In the genomic region with DNA sequence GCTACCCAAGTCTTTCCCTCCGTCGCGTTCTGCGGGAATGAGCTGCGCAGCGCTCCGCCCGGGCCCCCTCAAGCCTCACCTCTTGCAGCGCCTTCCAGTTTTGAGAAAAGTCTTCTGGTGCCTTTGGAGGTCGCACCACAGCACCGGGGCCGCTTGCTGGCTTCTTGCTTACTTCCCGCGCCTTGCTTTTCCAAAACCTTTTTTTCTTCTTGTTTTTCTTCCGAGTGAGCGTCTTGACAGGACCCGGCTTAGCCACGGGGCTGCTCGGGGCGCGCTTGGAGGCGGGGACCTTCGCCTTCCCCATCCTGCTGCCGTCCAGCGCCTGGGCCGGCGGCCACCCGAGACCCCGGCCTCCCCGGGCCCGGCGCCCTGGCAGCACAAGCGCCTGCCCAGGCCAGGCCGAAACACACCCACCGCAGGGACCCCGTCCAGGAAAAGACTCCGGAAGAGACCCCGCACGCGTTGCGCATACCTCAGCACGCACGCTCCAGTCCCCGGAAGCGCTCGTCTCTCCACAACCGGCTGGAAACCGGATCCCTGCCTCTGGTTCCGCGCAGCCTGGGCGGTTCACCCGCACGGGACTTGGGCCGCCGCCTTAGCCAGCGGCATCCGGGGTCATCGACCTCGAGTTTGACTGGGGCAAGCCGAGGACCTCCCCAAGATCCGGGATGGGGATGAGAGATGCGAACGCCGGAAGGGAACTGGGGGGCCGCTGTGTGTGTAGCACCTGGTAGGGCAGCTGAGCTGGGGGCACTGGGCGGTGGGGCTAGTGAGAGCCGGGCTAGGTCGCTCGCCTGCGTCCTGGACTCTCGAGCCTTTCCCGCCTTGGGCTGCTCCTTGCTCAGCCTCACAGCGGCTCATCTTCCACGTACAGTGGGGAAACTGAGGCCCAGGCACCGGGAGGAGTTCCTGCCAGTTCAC, we compare ENCODE assay signal across 1 cellular context.
TF ChIP-seq lines count a peak whose summit lies in the region.

A gene with protein sequence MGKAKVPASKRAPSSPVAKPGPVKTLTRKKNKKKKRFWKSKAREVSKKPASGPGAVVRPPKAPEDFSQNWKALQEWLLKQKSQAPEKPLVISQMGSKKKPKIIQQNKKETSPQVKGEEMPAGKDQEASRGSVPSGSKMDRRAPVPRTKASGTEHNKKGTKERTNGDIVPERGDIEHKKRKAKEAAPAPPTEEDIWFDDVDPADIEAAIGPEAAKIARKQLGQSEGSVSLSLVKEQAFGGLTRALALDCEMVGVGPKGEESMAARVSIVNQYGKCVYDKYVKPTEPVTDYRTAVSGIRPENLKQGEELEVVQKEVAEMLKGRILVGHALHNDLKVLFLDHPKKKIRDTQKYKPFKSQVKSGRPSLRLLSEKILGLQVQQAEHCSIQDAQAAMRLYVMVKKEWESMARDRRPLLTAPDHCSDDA (minus strand): TSS at position 470 of the 921 bp plus-strand sequence. CDS start 166 bp downstream, at position 304.

TF ChIP-seq in K562, 482 proteins besides CTCF, POLR2A, EP300 and RAD21 (continued from another document and continues in another):
- TF ChIP-seq, protein P1, sequence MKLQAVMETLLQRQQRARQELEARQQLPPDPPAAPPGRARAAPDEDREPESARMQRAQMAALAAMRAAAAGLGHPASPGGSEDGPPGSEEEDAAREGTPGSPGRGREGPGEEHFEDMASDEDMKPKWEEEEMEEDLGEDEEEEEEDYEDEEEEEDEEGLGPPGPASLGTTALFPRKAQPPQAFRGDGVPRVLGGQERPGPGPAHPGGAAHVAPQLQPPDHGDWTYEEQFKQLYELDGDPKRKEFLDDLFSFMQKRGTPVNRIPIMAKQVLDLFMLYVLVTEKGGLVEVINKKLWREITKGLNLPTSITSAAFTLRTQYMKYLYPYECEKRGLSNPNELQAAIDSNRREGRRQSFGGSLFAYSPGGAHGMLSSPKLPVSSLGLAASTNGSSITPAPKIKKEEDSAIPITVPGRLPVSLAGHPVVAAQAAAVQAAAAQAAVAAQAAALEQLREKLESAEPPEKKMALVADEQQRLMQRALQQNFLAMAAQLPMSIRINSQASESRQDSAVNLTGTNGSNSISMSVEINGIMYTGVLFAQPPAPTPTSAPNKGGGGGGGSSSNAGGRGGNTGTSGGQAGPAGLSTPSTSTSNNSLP (IDR thresholded peaks at IDR 0.05; ENCODE audit: borderline replicate concordance, low read depth, low read length): no peak
- TF ChIP-seq CCNT2 (IDR thresholded peaks at IDR 0.05; ENCODE audit: borderline replicate concordance, extremely low read depth, insufficient read length, low read depth, low read length) (peak; percentile 57), RBM22 (IDR thresholded peaks at IDR 0.05; ENCODE audit: low read depth, low read length, poor library complexity, severe bottlenecking) (peak; percentile 83), ZNF282 (CRISPR knock-in tag; IDR thresholded peaks at IDR 0.05) (no peak), ELF1 (tag; IDR thresholded peaks at IDR 0.05) (peak; percentile 80), BCL6 (CRISPR knock-in tag; IDR thresholded peaks at IDR 0.05) (no peak), STAT6 (CRISPR knock-in tag; IDR thresholded peaks at IDR 0.05) (no peak), TAF7 (tag; IDR thresholded peaks at IDR 0.05) (peak; percentile 90), RFX1 (IDR thresholded peaks at IDR 0.05) (no peak), SMAD3 (CRISPR knock-in tag; conservative IDR thresholded peaks at IDR 0.05) (no peak), ZNF175 (CRISPR knock-in tag; IDR thresholded peaks at IDR 0.05; ENCODE audit: low read depth) (no peak), STAT5A (IDR thresholded peaks at IDR 0.05; ENCODE audit: borderline replicate concordance, low read length) (no peak), PHB2 (IDR thresholded peaks at IDR 0.05; ENCODE audit: low read depth) (no peak), HMG20B (CRISPR knock-in tag; IDR thresholded peaks at IDR 0.05) (no peak), ZFPM2 (CRISPR knock-in tag; IDR thresholded peaks at IDR 0.05) (no peak), NFATC3 (IDR thresholded peaks at IDR 0.05) (peak; percentile 82; the same call in 1 of the 2 replicates), TBP (optimal IDR thresholded peaks at IDR 0.05; ENCODE audit: low read depth, low read length) (peak; percentile 70), PHF21A (IDR thresholded peaks at IDR 0.05; ENCODE audit: borderline replicate concordance, low read depth) (peak; percentile 54; the same call in 1 of the 2 replicates), REST (CRISPR knock-in tag; IDR thresholded peaks at IDR 0.05; ENCODE audit: low read depth) (peak; percentile 39; the same call in 1 of the 2 replicates), SUPT5H (IDR thresholded peaks at IDR 0.05) (peak; percentile 79), KDM5B (IDR thresholded peaks at IDR 0.05; ENCODE audit: insufficient replicate concordance, low read depth, low read length) (peak; percentile 70), PML (IDR thresholded peaks at IDR 0.05; ENCODE audit: low read length) (no peak; the same call in 1 of the 2 replicates), GATAD2A (IDR thresholded peaks at IDR 0.05) (0 out of 2 replicates have a peak, but pooled peaks have one; percentile 24), HMGN3 (IDR thresholded peaks at IDR 0.05; ENCODE audit: borderline replicate concordance, extremely low read depth, insufficient read length, low read depth, low read length) (peak; percentile 95), ASH1L (IDR thresholded peaks at IDR 0.05; ENCODE audit: borderline replicate concordance, low read depth, partially characterized antibody) (no peak), NFRKB (IDR thresholded peaks at IDR 0.05; ENCODE audit: low read depth) (peak; percentile 84), PCBP2 (IDR thresholded peaks at IDR 0.05; ENCODE audit: low read depth, low read length, poor library complexity, severe bottlenecking) (no peak), NFE2L1 (tag; IDR thresholded peaks at IDR 0.05; ENCODE audit: borderline replicate concordance, low read depth) (no peak), NEUROD1 (IDR thresholded peaks at IDR 0.05; ENCODE audit: borderline replicate concordance, low read depth, low read length, partially characterized antibody) (peak; percentile 83), RBM14 (IDR thresholded peaks at IDR 0.05; ENCODE audit: borderline replicate concordance, insufficient read depth, low read depth, low read length) (no peak), TEAD2 (tag; IDR thresholded peaks at IDR 0.05) (no peak), HSF4 (CRISPR knock-in tag; IDR thresholded peaks at IDR 0.05; ENCODE audit: borderline replicate concordance) (no peak), CHD1 (IDR thresholded peaks at IDR 0.05; ENCODE audit: low read length) (no peak), CC2D1A (IDR thresholded peaks at IDR 0.05) (peak; percentile 46; the same call in 1 of the 2 replicates), FOXK1 (CRISPR knock-in tag; IDR thresholded peaks at IDR 0.05; ENCODE audit: borderline replicate concordance) (no peak), HBP1 (CRISPR knock-in tag; IDR thresholded peaks at IDR 0.05) (peak; percentile 47; the same call in 1 of the 2 replicates), CBX3 (IDR thresholded peaks at IDR 0.05; ENCODE audit: borderline replicate concordance in 1 of 2, low read length in 2 of 2) (no peak; a peak in 1 of 3 replicates), NR2F6 (CRISPR knock-in tag; IDR thresholded peaks at IDR 0.05) (no peak)
- TF ChIP-seq, protein P2, sequence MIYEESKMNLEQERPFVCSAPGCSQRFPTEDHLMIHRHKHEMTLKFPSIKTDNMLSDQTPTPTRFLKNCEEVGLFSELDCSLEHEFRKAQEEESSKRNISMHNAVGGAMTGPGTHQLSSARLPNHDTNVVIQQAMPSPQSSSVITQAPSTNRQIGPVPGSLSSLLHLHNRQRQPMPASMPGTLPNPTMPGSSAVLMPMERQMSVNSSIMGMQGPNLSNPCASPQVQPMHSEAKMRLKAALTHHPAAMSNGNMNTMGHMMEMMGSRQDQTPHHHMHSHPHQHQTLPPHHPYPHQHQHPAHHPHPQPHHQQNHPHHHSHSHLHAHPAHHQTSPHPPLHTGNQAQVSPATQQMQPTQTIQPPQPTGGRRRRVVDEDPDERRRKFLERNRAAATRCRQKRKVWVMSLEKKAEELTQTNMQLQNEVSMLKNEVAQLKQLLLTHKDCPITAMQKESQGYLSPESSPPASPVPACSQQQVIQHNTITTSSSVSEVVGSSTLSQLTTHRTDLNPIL (CRISPR knock-in tag; IDR thresholded peaks at IDR 0.05): no peak
- TF ChIP-seq, protein P3, sequence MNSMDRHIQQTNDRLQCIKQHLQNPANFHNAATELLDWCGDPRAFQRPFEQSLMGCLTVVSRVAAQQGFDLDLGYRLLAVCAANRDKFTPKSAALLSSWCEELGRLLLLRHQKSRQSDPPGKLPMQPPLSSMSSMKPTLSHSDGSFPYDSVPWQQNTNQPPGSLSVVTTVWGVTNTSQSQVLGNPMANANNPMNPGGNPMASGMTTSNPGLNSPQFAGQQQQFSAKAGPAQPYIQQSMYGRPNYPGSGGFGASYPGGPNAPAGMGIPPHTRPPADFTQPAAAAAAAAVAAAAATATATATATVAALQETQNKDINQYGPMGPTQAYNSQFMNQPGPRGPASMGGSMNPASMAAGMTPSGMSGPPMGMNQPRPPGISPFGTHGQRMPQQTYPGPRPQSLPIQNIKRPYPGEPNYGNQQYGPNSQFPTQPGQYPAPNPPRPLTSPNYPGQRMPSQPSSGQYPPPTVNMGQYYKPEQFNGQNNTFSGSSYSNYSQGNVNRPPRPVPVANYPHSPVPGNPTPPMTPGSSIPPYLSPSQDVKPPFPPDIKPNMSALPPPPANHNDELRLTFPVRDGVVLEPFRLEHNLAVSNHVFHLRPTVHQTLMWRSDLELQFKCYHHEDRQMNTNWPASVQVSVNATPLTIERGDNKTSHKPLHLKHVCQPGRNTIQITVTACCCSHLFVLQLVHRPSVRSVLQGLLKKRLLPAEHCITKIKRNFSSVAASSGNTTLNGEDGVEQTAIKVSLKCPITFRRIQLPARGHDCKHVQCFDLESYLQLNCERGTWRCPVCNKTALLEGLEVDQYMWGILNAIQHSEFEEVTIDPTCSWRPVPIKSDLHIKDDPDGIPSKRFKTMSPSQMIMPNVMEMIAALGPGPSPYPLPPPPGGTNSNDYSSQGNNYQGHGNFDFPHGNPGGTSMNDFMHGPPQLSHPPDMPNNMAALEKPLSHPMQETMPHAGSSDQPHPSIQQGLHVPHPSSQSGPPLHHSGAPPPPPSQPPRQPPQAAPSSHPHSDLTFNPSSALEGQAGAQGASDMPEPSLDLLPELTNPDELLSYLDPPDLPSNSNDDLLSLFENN (IDR thresholded peaks at IDR 0.05; ENCODE audit: low read depth in 2 of 2, low read length in 2 of 2): no peak
- TF ChIP-seq, protein P4, sequence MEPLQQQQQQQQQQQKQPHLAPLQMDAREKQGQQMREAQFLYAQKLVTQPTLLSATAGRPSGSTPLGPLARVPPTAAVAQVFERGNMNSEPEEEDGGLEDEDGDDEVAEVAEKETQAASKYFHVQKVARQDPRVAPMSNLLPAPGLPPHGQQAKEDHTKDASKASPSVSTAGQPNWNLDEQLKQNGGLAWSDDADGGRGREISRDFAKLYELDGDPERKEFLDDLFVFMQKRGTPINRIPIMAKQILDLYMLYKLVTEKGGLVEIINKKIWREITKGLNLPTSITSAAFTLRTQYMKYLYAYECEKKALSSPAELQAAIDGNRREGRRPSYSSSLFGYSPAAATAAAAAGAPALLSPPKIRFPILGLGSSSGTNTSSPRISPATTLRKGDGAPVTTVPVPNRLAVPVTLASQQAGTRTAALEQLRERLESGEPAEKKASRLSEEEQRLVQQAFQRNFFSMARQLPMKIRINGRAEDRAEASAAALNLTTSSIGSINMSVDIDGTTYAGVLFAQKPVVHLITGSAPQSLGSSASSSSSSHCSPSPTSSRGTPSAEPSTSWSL (CRISPR knock-in tag; IDR thresholded peaks at IDR 0.05; ENCODE audit: borderline replicate concordance): no peak
